In genomic region chr1:154877370-154877974, GRCh38 we compare ENCODE assay signal across 16 cellular contexts. TPM values are rescaled to one million over a fixed set of nuclear protein-coding genes. Genes with fewer than 3 reads are reported as not detected.
DNase-seq lines count a peak whose midpoint lies in the region; ATAC-seq, FAIRE-seq and TF ChIP-seq lines count a peak whose summit lies in the region.
"Had no signal": no experiment of that assay in that cellular context is flagged by ENCODE, and none has a peak within 500 bp of the region (broad histone marks: within the 10 kb centered on the region; RNA-seq: fewer than 3 reads in every experiment).

No MANE protein-coding gene starts in this region.

- peak; percentile 71 for FAIRE-seq in HepG2 (lab: Jason Lieb, UNC)
- FAIRE-seq: frontal cortex, RCC 7860 had no signal

- TF ChIP-seq RAD21 in HepG2 (CRISPR knock-in tag; IDR thresholded peaks at IDR 0.05): no peak

- H3K27ac ChIP-seq in coronary artery: no peak overlapping the region
- peak overlapping the region; percentile 10 for H3K27ac ChIP-seq in HepG2 (ENCODE audit: extremely low read length, insufficient read depth, low read length)
- no peak overlapping the region for H3K27ac ChIP-seq in spleen

- WGBS in HepG2 (ENCODE audit: low lambda C conversion rate): 15% methylated on average over 9 of the region's 17 CpGs
- 78 to 91% (median 84%) methylated on average over 17 of the region's 17 CpGs for WGBS in spleen, 5 donors

- H2AFZ ChIP-seq in HepG2 (ENCODE audit: low read length): no peak overlapping the region

- H3K9ac ChIP-seq in HepG2 (ENCODE audit: insufficient read depth, low read depth, low read length): no peak overlapping the region; the same call in 1 of the 2 replicates

- H3K79me2 ChIP-seq in HepG2 (ENCODE audit: insufficient read depth, low read length): no peaks in the 10 kb centered on the region

- no peak for DNase-seq in Right ventricle myocardium superior
- no peak for DNase-seq in cardiac septum (ENCODE audit: low spot score)
- DNase-seq in coronary artery (ENCODE audit: low spot score): peak; percentile 68
- DNase-seq in HepG2 (ENCODE audit: low spot score): peak; percentile 75
- no peak for DNase-seq in EL
- DNase-seq in Kasumi-1 (lab: John Stamatoyannopoulos, UW): no peak
- no peak for DNase-seq in NCI-H2107 (lab: John Stamatoyannopoulos, UW)
- DNase-seq in spleen: no peak
- DNase-seq: ACHN; activated naive CD4-positive, alpha-beta T cell treated with Interleukin-2 at 50 U/mL for 16 hours; effector memory CD4-positive, alpha-beta T cell; GF-D8; immature natural killer cell; NCI-H2029 treated with DMSO at 0.1 percent for 48 hours had no signal

- TF ChIP-seq POLR2A in HepG2 (IDR thresholded peaks at IDR 0.05; ENCODE audit: insufficient read depth in 1 of 2, low read depth in 2 of 2, low read length in 2 of 2) (no peak), spleen (IDR thresholded peaks at IDR 0.05) (no peak)

- intact Hi-C loops in Right ventricle myocardium superior (cut with DNase I) (loop anchor here (5.0 to 10.0 kb wide), 2 partner anchors 115 to 393 kb away; no protein-coding TSS in a partner anchor), cardiac septum (cut with DNase I) (loop anchor here (2.0 to 10.0 kb wide), 2 partner anchors 67 to 393 kb away; no protein-coding TSS in a partner anchor), HepG2 (cut with micrococcal nuclease; ENCODE audit: unreplicated experiment) (no loop called here), spleen (cut with DNase I; ENCODE audit: low total_unique reads) (loop anchor here (5.0 kb wide), 2 partner anchors 210 to 395 kb away; no protein-coding TSS in a partner anchor)

- H3K4me3 ChIP-seq in coronary artery: no peak overlapping the region
- H3K4me3 ChIP-seq in HepG2 (replicated peaks in 1 of 3; ENCODE audit: insufficient read depth in 1 of 3, low read depth in 2 of 3, low read length in 3 of 3): peak overlapping the region; percentile 0 to 52 (median 11); a peak in 3 of 6 replicates
- H3K4me3 ChIP-seq in spleen: no peak overlapping the region

- POLR2A ChIA-PET in HepG2 (lab: Yijun Ruan, JAX): no interaction called here

- peaks cover 2 to 40% of the 10 kb centered on the region in 2 experiments; a peak in 4 of 5 replicates for H3K27me3 ChIP-seq in HepG2 (ENCODE audit: control insufficient read depth in 1 of 2, insufficient read depth in 2 of 2, low read length in 2 of 2)
- no peaks in the 10 kb centered on the region for H3K27me3 ChIP-seq in spleen (replicated peaks in 1 of 7)

- H4K20me1 ChIP-seq in HepG2 (ENCODE audit: insufficient read depth, low read length): no peaks in the 10 kb centered on the region

- CTCF ChIA-PET in HepG2 (lab: Yijun Ruan, JAX; ENCODE audit: low intra/inter-chr PET ratio, low total read pairs): interaction anchor here (0.8 to 1.3 kb wide), 2 partner anchors 208 kb away, joined by 3 to 13 read pairs; no protein-coding TSS in a partner anchor

- H3K9me3 ChIP-seq in HepG2 (ENCODE audit: low read length) (no peaks in the 10 kb centered on the region), spleen (no peaks in the 10 kb centered on the region)

- H3K36me3 ChIP-seq in HepG2 (replicated peaks in 1 of 2; ENCODE audit: control insufficient read depth in 1 of 2, insufficient read depth in 2 of 2, low read length in 2 of 2) (no peaks in the 10 kb centered on the region), spleen (no peaks in the 10 kb centered on the region)

- TF ChIP-seq EP300 in HepG2 (IDR thresholded peaks at IDR 0.05; ENCODE audit: low read depth in 2 of 2, low read length in 2 of 2) (peak in 1 of 2 experiments; percentile 43; a peak in 1 of 4 replicates), HepG2 (CRISPR knock-in tag; IDR thresholded peaks at IDR 0.05; ENCODE audit: borderline replicate concordance) (no peak)

- H3K4me1 ChIP-seq in HepG2 (ENCODE audit: insufficient read depth, low read length): peaks cover 19% of the 10 kb centered on the region
- peaks cover 0 to 14% (median 6%) of the 10 kb centered on the region in 6 donors for H3K4me1 ChIP-seq in spleen

- H3K4me2 ChIP-seq in HepG2 (ENCODE audit: low read depth, low read length): peak overlapping the region; percentile 84

- ATAC-seq in Right ventricle myocardium superior (ENCODE audit: poor library complexity): peak; percentile 49
- peak; percentile 67 for ATAC-seq in HepG2

- BruUV-seq in HepG2 (replicated peaks; lab: Mats Ljungman, UMichigan): no TSS peak

- TF ChIP-seq CTCF in coronary artery (IDR thresholded peaks at IDR 0.05) (no peak), HepG2 (CRISPR knock-in tag; IDR thresholded peaks at IDR 0.05) (0 out of 2 replicates have a peak, but pooled peaks have one; percentile 3), spleen (IDR thresholded peaks at IDR 0.05 in 8 of 11, conservative IDR thresholded peaks at IDR 0.05 in 3 of 11) (no peak)

- in situ Hi-C loops in HepG2 (cut with HindIII; ENCODE audit: extremely low pct_ligation_motif_present, low pct_unique_long_range_greater_than_20kb): loop anchor here (5.0 to 10.0 kb wide), 3 partner anchors 110 to 313 kb away; partner anchors contain the start of gene CHRNB2

TF ChIP-seq in HepG2, 621 proteins besides CTCF, POLR2A, EP300 and RAD21 (continues in another document):
- peak; percentile 41; the same call in 1 of the 2 replicates for TF ChIP-seq FOXK1 (CRISPR knock-in tag; IDR thresholded peaks at IDR 0.05; ENCODE audit: borderline replicate concordance, low read depth)
- TF ChIP-seq PHF8 (CRISPR knock-in tag; IDR thresholded peaks at IDR 0.05): 0 out of 2 replicates have a peak, but pooled peaks have one; percentile 8
- peak; percentile 38; the same call in 1 of the 2 replicates for TF ChIP-seq NR2F2 (IDR thresholded peaks at IDR 0.05; ENCODE audit: borderline replicate concordance, low read depth)
- TF ChIP-seq ZNF331 (CRISPR knock-in tag; IDR thresholded peaks at IDR 0.05): 0 out of 2 replicates have a peak, but pooled peaks have one; percentile 24
- no peak for TF ChIP-seq SOX13 (IDR thresholded peaks at IDR 0.05)
- peak in 1 of 2 experiments; percentile 22; a peak in 1 of 4 replicates for TF ChIP-seq SOX13 (CRISPR knock-in tag; conservative IDR thresholded peaks at IDR 0.05 in 1 of 2, IDR thresholded peaks at IDR 0.05 in 1 of 2)
- no peak for TF ChIP-seq MTA3 (CRISPR knock-in tag; IDR thresholded peaks at IDR 0.05)
- no peak for TF ChIP-seq GZF1 (CRISPR knock-in tag; IDR thresholded peaks at IDR 0.05)

RNA-seq across cellular contexts. Expression of gene KCNN3, which starts 7.4 kb away (rescaled TPM):
- total RNA-seq in Right ventricle myocardium superior: 3.4 TPM
- total RNA-seq in cardiac septum: 2.8 TPM
- not detected in 2 replicates for total RNA-seq in HepG2 (2016; rRNA removed; fragmentation: Illumina TruSeq; extraction: Trizol)
- total RNA-seq in HepG2 (2016; cell fraction: cytosol; rRNA removed; fragmentation: Illumina TruSeq; extraction: Trizol; ENCODE audit: low read depth): not detected in 2 replicates
- total RNA-seq in HepG2 (2016; cell fraction: insoluble cytoplasmic fraction; rRNA removed; fragmentation: Illumina TruSeq; extraction: Trizol): not detected in 2 replicates
- not detected in 2 replicates for total RNA-seq in HepG2 (2016; cell fraction: membrane; rRNA removed; fragmentation: Illumina TruSeq; extraction: Trizol)
- total RNA-seq in HepG2 (2016; cell fraction: nucleus; rRNA removed; fragmentation: Illumina TruSeq; extraction: Trizol): not detected in 2 replicates
- polyA plus RNA-seq in HepG2 (2011; rRNA removed): 0.01 TPM in 1 of 2 replicates, not detected in the other
- polyA plus RNA-seq in HepG2 (2011; cell fraction: cytosol; rRNA removed): 0.04 TPM in 1 of 2 replicates, not detected in the other
- polyA plus RNA-seq in HepG2 (2011; cell fraction: nucleus; rRNA removed): 0.03 TPM in 1 of 2 replicates, not detected in the other
- not detected in 2 replicates for polyA plus RNA-seq in HepG2 (2012)
- not detected in 2 replicates for polyA plus RNA-seq in HepG2 (2016; cell fraction: cytosol; fragmentation: Illumina TruSeq; extraction: Trizol; ENCODE audit: low read depth)
- polyA plus RNA-seq in HepG2 (2016; cell fraction: insoluble cytoplasmic fraction; fragmentation: Illumina TruSeq; extraction: Trizol; ENCODE audit: low read depth): not detected in 2 replicates
- polyA plus RNA-seq in HepG2 (2016; cell fraction: membrane; fragmentation: Illumina TruSeq; extraction: Trizol; ENCODE audit: low read depth): not detected in 2 replicates
- not detected in 2 replicates for polyA plus RNA-seq in HepG2 (2016; cell fraction: nucleus; fragmentation: Illumina TruSeq; extraction: Trizol; ENCODE audit: insufficient read depth, low read depth)
- polyA minus RNA-seq in HepG2 (2011; rRNA and poly(A)+ RNA removed; ENCODE audit: low replicate concordance): not detected in 2 replicates
- polyA minus RNA-seq in HepG2 (2011; cell fraction: cytosol; rRNA and poly(A)+ RNA removed): not detected in 2 replicates
- polyA minus RNA-seq in HepG2 (2011; cell fraction: nucleus; rRNA and poly(A)+ RNA removed): not detected in 2 replicates
- total RNA-seq in spleen: 10 to 100 TPM in 3 of 7 donors, 1 to 10 TPM in 4; 3.8 to 15.1 (median 10.0) TPM
- under 1 TPM; 0.13 to 0.54 (median 0.53) TPM for polyA plus RNA-seq in spleen
- polyA plus RNA-seq: immature natural killer cell had no signal

RNA-seq across cellular contexts. Expression of gene PMVK, which starts 59.0 kb away (rescaled TPM):
- total RNA-seq in Right ventricle myocardium superior (65.7 TPM), cardiac septum (30.9 TPM), HepG2 (2016; rRNA removed; fragmentation: Illumina TruSeq; extraction: Trizol) (3.9 and 7.5 TPM in 2 replicates), spleen (10 to 100 TPM; 12.4 to 50.6 (median 33.8) TPM)
- 2.0 TPM in 2 replicates for total RNA-seq in HepG2 (2016; cell fraction: cytosol; rRNA removed; fragmentation: Illumina TruSeq; extraction: Trizol; ENCODE audit: low read depth)
- total RNA-seq in HepG2 (2016; cell fraction: insoluble cytoplasmic fraction; rRNA removed; fragmentation: Illumina TruSeq; extraction: Trizol): 4.1 and 6.4 TPM in 2 replicates
- total RNA-seq in HepG2 (2016; cell fraction: membrane; rRNA removed; fragmentation: Illumina TruSeq; extraction: Trizol): 4.3 and 4.8 TPM in 2 replicates
- 3.2 and 3.7 TPM in 2 replicates for total RNA-seq in HepG2 (2016; cell fraction: nucleus; rRNA removed; fragmentation: Illumina TruSeq; extraction: Trizol)
- polyA plus RNA-seq in HepG2 (2011; rRNA removed) (12.6 and 17.4 TPM in 2 replicates), spleen (10 to 100 TPM; 30.3 to 68.8 (median 42.2) TPM)
- 19.0 and 20.6 TPM in 2 replicates for polyA plus RNA-seq in HepG2 (2011; cell fraction: cytosol; rRNA removed)
- 3.9 and 6.7 TPM in 2 replicates for polyA plus RNA-seq in HepG2 (2011; cell fraction: nucleus; rRNA removed)
- 15.0 and 16.3 TPM in 2 replicates for polyA plus RNA-seq in HepG2 (2012)
- 8.8 and 9.3 TPM in 2 replicates for polyA plus RNA-seq in HepG2 (2016; cell fraction: cytosol; fragmentation: Illumina TruSeq; extraction: Trizol; ENCODE audit: low read depth)
- 20.0 and 21.9 TPM in 2 replicates for polyA plus RNA-seq in HepG2 (2016; cell fraction: insoluble cytoplasmic fraction; fragmentation: Illumina TruSeq; extraction: Trizol; ENCODE audit: low read depth)
- 12.0 and 14.8 TPM in 2 replicates for polyA plus RNA-seq in HepG2 (2016; cell fraction: membrane; fragmentation: Illumina TruSeq; extraction: Trizol; ENCODE audit: low read depth)
- 10.8 and 11.8 TPM in 2 replicates for polyA plus RNA-seq in HepG2 (2016; cell fraction: nucleus; fragmentation: Illumina TruSeq; extraction: Trizol; ENCODE audit: insufficient read depth, low read depth)
- polyA minus RNA-seq in HepG2 (2011; rRNA and poly(A)+ RNA removed; ENCODE audit: low replicate concordance): 8.2 and 17.7 TPM in 2 replicates
- 4.5 and 7.3 TPM in 2 replicates for polyA minus RNA-seq in HepG2 (2011; cell fraction: cytosol; rRNA and poly(A)+ RNA removed)
- 2.1 and 4.5 TPM in 2 replicates for polyA minus RNA-seq in HepG2 (2011; cell fraction: nucleus; rRNA and poly(A)+ RNA removed)

Comparison
In these comparisons a context has a peak if more than half of its experiments do, and no peak if none do; other contexts are left out.
1. DNase-seq: peak in coronary artery (single experiment) and HepG2 (single experiment); none in Right ventricle myocardium superior (single experiment), cardiac septum (single experiment), EL (single experiment), Kasumi-1 (0 of 2), NCI-H2107 (single experiment) and spleen (single experiment).
2. H3K4me3 ChIP-seq: peak in HepG2 (3 of 3); none in coronary artery (single experiment) and spleen (0 of 8).